Comparison of ENCODE assay signal across 25 cellular contexts in the genomic region with DNA sequence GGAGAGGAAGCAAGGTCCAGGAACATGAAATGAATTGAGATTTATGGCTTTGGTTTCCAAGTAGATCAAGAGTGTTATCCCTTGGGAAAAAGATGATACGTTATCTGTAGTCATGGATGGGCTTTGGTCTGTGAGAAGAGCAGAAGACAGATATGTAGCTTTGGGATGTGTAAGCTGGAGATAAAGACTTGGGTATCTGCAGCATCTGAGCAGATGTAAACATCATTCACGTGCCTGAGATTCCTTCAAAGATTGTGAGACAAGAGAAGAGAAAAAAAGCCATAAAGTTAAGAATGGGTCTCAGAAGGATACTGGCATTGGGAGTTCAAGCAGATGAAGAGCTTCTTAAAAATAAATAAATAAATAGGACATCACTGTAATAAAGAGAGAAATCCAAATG.
DNase-seq lines count a peak whose midpoint lies in the region; ATAC-seq and TF ChIP-seq lines count a peak whose summit lies in the region.
"Had no signal": no experiment of that assay in that cellular context is flagged by ENCODE, and none has a peak within 500 bp of the region (broad histone marks: within the 10 kb centered on the region; RNA-seq: fewer than 3 reads in every experiment).

No MANE protein-coding gene starts in this region.

- H3K4me1 Mint-ChIP-seq in T-helper 17 cell, result peaks cover 2% of the 10 kb centered on the region
- H3K4me1 Mint-ChIP-seq: CD4-positive, alpha-beta memory T cell had no signal

- H3K27me3 Mint-ChIP-seq in T-helper 17 cell, result no peaks in the 10 kb centered on the region
- H3K27me3 Mint-ChIP-seq: CD4-positive, alpha-beta memory T cell had no signal

- H3K9ac ChIP-seq in DND-41 (ENCODE audit: low read depth, low read length), result no peak overlapping the region
- no peak overlapping the region for H3K9ac ChIP-seq in smooth muscle cell (ENCODE audit: low read depth)

- H3K4me3 ChIP-seq in DND-41 (ENCODE audit: low read depth in 1 of 2, low read length in 2 of 2), result no peak overlapping the region
- H3K4me3 ChIP-seq in PC-9, result no peak overlapping the region
- no peak overlapping the region for H3K4me3 ChIP-seq in fibroblast of villous mesenchyme (ENCODE audit: low read depth, low read length)
- no peak overlapping the region for H3K4me3 ChIP-seq in smooth muscle cell
- H3K4me3 ChIP-seq: A549, SJCRH30 had no signal

- peaks cover 3% of the 10 kb centered on the region; the same call in 1 of the 2 replicates for H3K9me2 ChIP-seq in PC-9 (ENCODE audit: insufficient read depth)

- no peak overlapping the region for H3K4me2 ChIP-seq in DND-41 (ENCODE audit: insufficient read depth, low read length)
- no peak overlapping the region for H3K4me2 ChIP-seq in PC-9
- H3K4me2 ChIP-seq in smooth muscle cell, result no peak overlapping the region
- H3K4me2 ChIP-seq: A549 had no signal

- ATAC-seq in DND-41 (ENCODE audit: insufficient read depth, low read depth) (no peak), T-helper 17 cell (no peak)
- ATAC-seq: A549, PC-3, Right ventricle myocardium inferior had no signal

- H3K4me3 Mint-ChIP-seq in T-helper 17 cell, result no peak overlapping the region
- H3K4me3 Mint-ChIP-seq: CD4-positive, alpha-beta memory T cell had no signal

- H3F3A ChIP-seq in PC-9 (ENCODE audit: insufficient read depth, low read depth) (no peaks in the 10 kb centered on the region), smooth muscle cell (ENCODE audit: low read depth) (peaks cover 25% of the 10 kb centered on the region)

- H3K27ac Mint-ChIP-seq in T-helper 17 cell, result no peak overlapping the region
- H3K27ac Mint-ChIP-seq: CD4-positive, alpha-beta memory T cell had no signal

- DNase-seq in DND-41 (no peak), PC-9 (no peak), fibroblast of villous mesenchyme (ENCODE audit: low read depth) (peak; percentile 77), smooth muscle cell (lab: John Stamatoyannopoulos, UW; ENCODE audit: unreplicated experiment) (no peak), middle frontal gyrus (ENCODE audit: extremely low spot score, low spot score) (no peak), T-helper 17 cell (no peak)
- DNase-seq in stimulated activated CD8-positive, alpha-beta memory T cell treated with anti-CD3 and anti-CD28 coated beads, Interleukin-4, amount 100 ng/mL, for 48 hours, result no peak
- DNase-seq: AML-193; C1 segment of cervical spinal cord; CD4-positive, alpha-beta memory T cell; COR-L47; DMS 273 treated with DMSO at 0.1 percent for 48 hours; DMS79; KBM-7; MV-4-11; NCI-H1105; NCI-H1436 treated with DMSO at 0.1 percent for 48 hours; NCI-H2029; NCI-H446; NCI-H524 treated with DMSO at 0.1 percent for 48 hours; NCI-H774; PC-3; SJCRH30 had no signal

- peak overlapping the region; percentile 42; the same call in 1 of the 2 replicates for H3K27ac ChIP-seq in DND-41 (ENCODE audit: low read length)
- no peak overlapping the region for H3K27ac ChIP-seq in PC-9
- H3K27ac ChIP-seq in smooth muscle cell (ENCODE audit: low read depth), result peak overlapping the region; percentile 47
- H3K27ac ChIP-seq: A549, SJCRH30 had no signal

- CTCF ChIA-PET in PC-9 (lab: Charles Lee), result interaction anchor here (0.6 kb wide), 1 partner anchor 110 kb away, joined by 3 read pairs; no protein-coding TSS in a partner anchor

- WGBS in smooth muscle cell (ENCODE audit: low lambda C conversion rate), result 47% methylated on average over 2 of the region's 2 CpGs

- H3K36me3 Mint-ChIP-seq in T-helper 17 cell (ENCODE audit: low read depth), result peaks cover 2% of the 10 kb centered on the region

- POLR2A ChIA-PET in PC-9 (lab: Charles Lee; ENCODE audit: unreplicated experiment), result no interaction called here

- no TSS peak for BruUV-seq in PC-9 (replicated peaks; lab: Mats Ljungman, UMichigan)

- intact Hi-C loops in PC-9 (cut with micrococcal nuclease; ENCODE audit: unreplicated experiment), result no loop called here

- TF ChIP-seq CTCF in DND-41 (IDR thresholded peaks at IDR 0.05; ENCODE audit: borderline replicate concordance, extremely low read depth, low read length, poor library complexity, severe bottlenecking), result no peak
- no peak for TF ChIP-seq CTCF in PC-9 (conservative IDR thresholded peaks at IDR 0.05)
- no peak for TF ChIP-seq CTCF in fibroblast of villous mesenchyme (IDR thresholded peaks at IDR 0.05; ENCODE audit: insufficient read depth, low read depth, low read length)
- TF ChIP-seq CTCF in smooth muscle cell (IDR thresholded peaks at IDR 0.05; ENCODE audit: borderline replicate concordance, insufficient read depth, poor library complexity, severe bottlenecking), result no peak

- no peaks in the 10 kb centered on the region for H3K27me3 ChIP-seq in DND-41 (ENCODE audit: insufficient read depth, low read length, poor library complexity)
- H3K27me3 ChIP-seq in PC-9 (ENCODE audit: insufficient read depth, low read depth), result no peaks in the 10 kb centered on the region
- no peaks in the 10 kb centered on the region for H3K27me3 ChIP-seq in smooth muscle cell (ENCODE audit: low read depth)
- H3K27me3 ChIP-seq: SJCRH30 had no signal

- peaks cover 100% of the 10 kb centered on the region for H3K79me2 ChIP-seq in DND-41 (ENCODE audit: insufficient read depth, low read length)
- H3K79me2 ChIP-seq in PC-9 (ENCODE audit: low read depth), result no peaks in the 10 kb centered on the region
- peaks cover 99% of the 10 kb centered on the region for H3K79me2 ChIP-seq in smooth muscle cell (ENCODE audit: low read depth)

- no peaks in the 10 kb centered on the region for H3K9me3 ChIP-seq in DND-41 (ENCODE audit: insufficient read depth, low read length, severe bottlenecking)
- H3K9me3 ChIP-seq in PC-9 (ENCODE audit: insufficient read depth, low read depth), result no peaks in the 10 kb centered on the region; the same call in 1 of the 2 replicates
- H3K9me3 ChIP-seq in smooth muscle cell (replicated peaks; ENCODE audit: low read depth), result no peaks in the 10 kb centered on the region
- H3K9me3 ChIP-seq in T-helper 17 cell (ENCODE audit: control insufficient read depth, low read length, poor library complexity, severe bottlenecking), result no peaks in the 10 kb centered on the region
- H3K9me3 ChIP-seq: A549, SJCRH30 had no signal

- H3K36me3 ChIP-seq in DND-41 (ENCODE audit: insufficient read depth, low read length) (peaks cover 94% of the 10 kb centered on the region), PC-9 (ENCODE audit: low read depth) (no peaks in the 10 kb centered on the region), smooth muscle cell (ENCODE audit: low read depth) (peaks cover 18% of the 10 kb centered on the region)
- H3K36me3 ChIP-seq: SJCRH30 had no signal

- H2AFZ ChIP-seq in DND-41 (ENCODE audit: low read depth, low read length) (no peak overlapping the region), PC-9 (0 out of 2 replicates have a peak overlapping the region, but pooled peaks have one; percentile 6), smooth muscle cell (ENCODE audit: low read depth) (no peak overlapping the region)

- H4K20me1 ChIP-seq in DND-41 (ENCODE audit: insufficient read depth, low read length) (peaks cover 49% of the 10 kb centered on the region), PC-9 (ENCODE audit: insufficient read depth) (no peaks in the 10 kb centered on the region), smooth muscle cell (ENCODE audit: low read depth) (peaks cover 89% of the 10 kb centered on the region)

- no peaks in the 10 kb centered on the region; the same call in 1 of the 2 replicates for H3K4me1 ChIP-seq in DND-41 (ENCODE audit: insufficient read depth, low read length)
- no peaks in the 10 kb centered on the region for H3K4me1 ChIP-seq in PC-9 (replicated peaks; ENCODE audit: insufficient read depth)
- H3K4me1 ChIP-seq in smooth muscle cell (ENCODE audit: low read depth), result no peaks in the 10 kb centered on the region
- H3K4me1 ChIP-seq: A549, SJCRH30 had no signal
